15 cellular contexts compared by ENCODE assay signal in genomic region chr9:132729235-132729890, GRCh38. TPM values are rescaled to one million over a fixed set of nuclear protein-coding genes. Genes with fewer than 3 reads are reported as not detected.
DNase-seq lines count a peak whose midpoint lies in the region; ATAC-seq and TF ChIP-seq lines count a peak whose summit lies in the region.
"Had no signal": no experiment of that assay in that cellular context is flagged by ENCODE, and none has a peak within 500 bp of the region (broad histone marks: within the 10 kb centered on the region; RNA-seq: fewer than 3 reads in every experiment).

No MANE protein-coding gene starts in this region.

- POLR2A ChIA-PET in Caco-2 (lab: Charles Lee) = no interaction called here

- H3K9me3 ChIP-seq in Caco-2 (no peaks in the 10 kb centered on the region), testis (no peaks in the 10 kb centered on the region), Peyer's patch (no peaks in the 10 kb centered on the region)

- H3K36me3 ChIP-seq in Caco-2 (ENCODE audit: control insufficient read depth, insufficient read depth, low read length) (no peaks in the 10 kb centered on the region), testis (ENCODE audit: low read depth, missing control alignments) (no peaks in the 10 kb centered on the region), Peyer's patch (no peaks in the 10 kb centered on the region)

- no peaks in the 10 kb centered on the region for H3K36me3 Mint-ChIP-seq in Caco-2 (ENCODE audit: insufficient read depth, unreplicated experiment)

- H3K27ac Mint-ChIP-seq in Caco-2 (ENCODE audit: unreplicated experiment) = peak overlapping the region; percentile 39
- H3K27ac Mint-ChIP-seq: GM23338 had no signal

- H3K4me1 ChIP-seq in Caco-2 = no peaks in the 10 kb centered on the region
- peaks cover 3% of the 10 kb centered on the region for H3K4me1 ChIP-seq in testis
- no peaks in the 10 kb centered on the region for H3K4me1 ChIP-seq in Peyer's patch

- H3K9me3 Mint-ChIP-seq in Caco-2 (ENCODE audit: unreplicated experiment) = no peaks in the 10 kb centered on the region
- H3K9me3 Mint-ChIP-seq: GM23338 had no signal

- ATAC-seq in left colon = peak; percentile 60
- no peak for ATAC-seq in HG02678 (IDR thresholded peaks at IDR 0.05; ENCODE audit: unreplicated experiment)
- ATAC-seq: GM12878, GM23338 had no signal

- no peak for TF ChIP-seq CTCF in Caco-2 (IDR thresholded peaks at IDR 0.05; ENCODE audit: insufficient read depth in 1 of 2, low read depth in 1 of 2, low read length in 1 of 2, severe bottlenecking in 1 of 2, unreplicated experiment in 1 of 2)
- TF ChIP-seq CTCF in testis (IDR thresholded peaks at IDR 0.05) = no peak
- TF ChIP-seq CTCF in Peyer's patch (IDR thresholded peaks at IDR 0.05) = no peak

- CTCF ChIA-PET in Caco-2 (lab: Charles Lee) = no interaction called here

- TF ChIP-seq POLR2A in testis (IDR thresholded peaks at IDR 0.05) (no peak), Peyer's patch (IDR thresholded peaks at IDR 0.05) (no peak)

- peaks cover 8% of the 10 kb centered on the region for H3K4me1 Mint-ChIP-seq in Caco-2 (ENCODE audit: low read depth, unreplicated experiment)

- no peak overlapping the region for H3K4me3 Mint-ChIP-seq in Caco-2 (ENCODE audit: unreplicated experiment)
- H3K4me3 Mint-ChIP-seq: GM23338 had no signal

- H3K27me3 ChIP-seq in Caco-2 (replicated peaks; ENCODE audit: control insufficient read depth, insufficient read depth, low read length) = no peaks in the 10 kb centered on the region
- no peaks in the 10 kb centered on the region for H3K27me3 ChIP-seq in testis
- H3K27me3 ChIP-seq in Peyer's patch = no peaks in the 10 kb centered on the region

- DNase-seq in Caco-2 (no peak), cerebellum (ENCODE audit: low spot score) (peak; percentile 70), left colon (no peak), testis (peak; percentile 46), Peyer's patch (no peak)
- DNase-seq in activated naive CD4-positive, alpha-beta T cell (lab: John Stamatoyannopoulos, UW) = no peak
- DNase-seq: COR-L47, MV-4-11, NCI-H1417 treated with DMSO at 0.1 percent for 48 hours, NCI-H1930, NCI-H69, SIG-M5 had no signal

- 79 to 84% methylated on average over 5 of the region's 5 CpGs for WGBS in testis, 2 donors

- H3K4me3 ChIP-seq in Caco-2 (ENCODE audit: low read depth, low read length) (no peak overlapping the region), testis (no peak overlapping the region), Peyer's patch (no peak overlapping the region)
- H3K4me3 ChIP-seq: GM12878, GM23338 had no signal

- H3K27ac ChIP-seq in testis (peak overlapping the region in 1 of 2 donors; percentile 6), Peyer's patch (no peak overlapping the region)

- H3K27me3 Mint-ChIP-seq in Caco-2 (ENCODE audit: insufficient read depth, unreplicated experiment) = no peaks in the 10 kb centered on the region

- no TSS peak for BruUV-seq in Caco-2 (replicated peaks; lab: Mats Ljungman, UMichigan)

- intact Hi-C loops in Caco-2 (cut with micrococcal nuclease; ENCODE audit: unreplicated experiment) (no loop called here), left colon (cut with DNase I, micrococcal nuclease) (no loop called here), testis (cut with DNase I; ENCODE audit: low total_unique reads) (no loop called here)

RNA-seq across cellular contexts. Expression of gene GTF3C4, which starts 59.1 kb away (rescaled TPM):
- total RNA-seq in Caco-2 (2022) = 23.6 and 24.1 TPM in 2 replicates
- 25.4 TPM for total RNA-seq in cerebellum
- 10 to 100 TPM; 10.6 to 10.8 TPM for total RNA-seq in left colon
- 10 to 100 TPM; 17.2 to 18.4 TPM for total RNA-seq in testis
- polyA plus RNA-seq in testis (ENCODE audit: insufficient read depth, low read depth, low replicate concordance) = 19.4 TPM
- 1 to 10 TPM; 5.6 to 8.3 (median 7.4) TPM for total RNA-seq in Peyer's patch

RNA-seq across cellular contexts. Expression of gene DDX31, which starts 59.6 kb away (rescaled TPM):
- 23.1 and 24.3 TPM in 2 replicates for total RNA-seq in Caco-2 (2022)
- 21.4 TPM for total RNA-seq in cerebellum
- total RNA-seq in left colon = 10 to 100 TPM in 1 of 2 donors, 1 to 10 TPM in 1; 7.3 to 11.9 TPM
- total RNA-seq in testis = 10 to 100 TPM; 21.1 to 24.2 TPM
- 17.9 TPM for polyA plus RNA-seq in testis (ENCODE audit: insufficient read depth, low read depth, low replicate concordance)
- total RNA-seq in Peyer's patch = 10 to 100 TPM in 1 of 4 donors, 1 to 10 TPM in 3; 4.9 to 14.0 (median 9.0) TPM

Comparison
In these comparisons a context has a peak if more than half of its experiments do, and no peak if none do; other contexts are left out.
1. DNase-seq: peak in cerebellum (single experiment) and testis (single experiment); none in Caco-2 (0 of 2), left colon (0 of 2), Peyer's patch (0 of 3) and activated naive CD4-positive, alpha-beta T cell (0 of 4).